ENCODE assay signal across 8 cellular contexts in the genomic region with DNA sequence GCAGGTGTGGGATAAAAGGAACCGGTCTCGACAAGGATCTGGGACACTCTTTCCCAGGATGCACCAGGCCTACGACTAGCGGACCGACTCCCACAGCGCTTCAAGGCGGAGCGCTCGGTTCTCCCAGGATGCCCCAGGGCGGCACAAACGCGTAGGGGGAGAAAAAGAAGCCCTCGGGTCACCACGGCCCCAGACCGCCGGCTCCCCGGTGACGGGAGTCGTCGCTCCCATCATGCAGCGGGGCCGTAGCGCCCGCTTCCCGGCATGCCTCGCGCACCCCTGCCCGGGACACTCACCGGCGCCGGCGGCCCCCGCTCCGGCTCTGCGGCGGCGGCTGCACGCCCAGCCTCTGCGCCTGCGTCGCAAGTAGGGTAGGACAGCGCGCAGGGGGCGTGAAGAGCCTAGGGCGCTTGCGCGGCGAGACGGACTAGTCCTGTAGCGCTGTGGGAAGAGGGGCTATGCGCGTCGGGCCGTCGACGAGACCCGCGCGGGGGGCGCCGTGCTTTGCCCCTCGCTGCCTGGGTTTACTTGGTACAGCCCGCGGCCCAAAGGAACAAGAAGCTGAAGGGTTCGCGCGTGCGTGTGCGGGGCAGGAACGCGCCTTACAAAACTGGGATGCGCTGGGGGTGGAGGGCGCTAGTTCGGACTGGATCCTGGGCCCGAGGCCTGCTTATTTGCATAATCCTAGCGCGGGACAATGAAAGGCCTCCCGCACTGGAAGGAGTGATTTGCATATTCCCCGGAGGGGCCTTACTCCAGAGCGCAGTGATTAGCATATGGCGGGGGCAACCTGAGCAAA. TPM values are rescaled to one million over a fixed set of nuclear protein-coding genes. Genes with fewer than 3 reads are reported as not detected.
DNase-seq lines count a peak whose midpoint lies in the region; ATAC-seq and TF ChIP-seq lines count a peak whose summit lies in the region.

A gene with protein sequence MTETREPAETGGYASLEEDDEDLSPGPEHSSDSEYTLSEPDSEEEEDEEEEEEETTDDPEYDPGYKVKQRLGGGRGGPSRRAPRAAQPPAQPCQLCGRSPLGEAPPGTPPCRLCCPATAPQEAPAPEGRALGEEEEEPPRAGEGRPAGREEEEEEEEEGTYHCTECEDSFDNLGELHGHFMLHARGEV (minus strand): TSS at position 368 of the 799 bp plus-strand sequence. CDS start 5,325 bp downstream, outside the sequence.

- POLR2A ChIA-PET in BJ (lab: Charles Lee), result no interaction called here

- peak within 1 kb of the TSS; percentile 86 for H3K4me3 ChIP-seq in BJ (ENCODE audit: low read depth, low read length)

- CTCF ChIA-PET in BJ (lab: Yijun Ruan, JAX), result no interaction called here

- peak; percentile 82 for ATAC-seq in HG03439 (IDR thresholded peaks at IDR 0.05; ENCODE audit: unreplicated experiment)

- H3K27me3 ChIP-seq in BJ (ENCODE audit: control insufficient read depth, insufficient read depth, low read length), result no peaks in the 10 kb centered on the region

- DNase-seq in BJ (ENCODE audit: low read depth) (peak; percentile 38), GM19238 (ENCODE audit: insufficient read length, low spot score) (peak; percentile 90), NCI-H524 treated with DMSO at 0.1 percent for 48 hours (lab: John Stamatoyannopoulos, UW) (peak; percentile 72), cortex of kidney (lab: John Stamatoyannopoulos, UW) (peak; percentile 67), left kidney (ENCODE audit: low read depth, low spot score) (peak; percentile 98)
- peak; percentile 80 for DNase-seq in activated CD4-positive, alpha-beta T cell treated with anti-CD3 and anti-CD28 coated beads, Interleukin-2, amount 50 U/mL, for 1 hour
- DNase-seq in stimulated activated CD4-positive, alpha-beta T cell treated with anti-CD3 and anti-CD28 coated beads, Interleukin-1b, Interleukin-23, amount 100 ng/mL, for 48 hours, result peak; percentile 90

- H3K36me3 ChIP-seq in BJ (ENCODE audit: control insufficient read depth, insufficient read depth, low read length), result no peaks in the 10 kb centered on the region

- no peak for TF ChIP-seq CTCF in BJ (IDR thresholded peaks at IDR 0.05; ENCODE audit: insufficient read depth, low read depth, low read length)

RNA-seq across cellular contexts. Expression of the gene that starts here (rescaled TPM):
- 24.4 and 34.0 TPM in 2 replicates for polyA plus RNA-seq in BJ (2011; rRNA removed)
- polyA minus RNA-seq in BJ (2011; rRNA and poly(A)+ RNA removed), result 4.4 and 6.1 TPM in 2 replicates

Comparison
In these comparisons a context has a peak if more than half of its experiments do, and no peak if none do; other contexts are left out.
1. Peak in every context shown above with its lines: DNase-seq, ATAC-seq and H3K4me3 ChIP-seq.
2. DNase-seq: peak in every context shown above with its lines; median percentile 98 in left kidney; 90 in GM19238; 90 in stimulated activated CD4-positive, alpha-beta T cell treated with anti-CD3 and anti-CD28 coated beads, Interleukin-1b, Interleukin-23, amount 100 ng/mL, for 48 hours; 80 in activated CD4-positive, alpha-beta T cell treated with anti-CD3 and anti-CD28 coated beads, Interleukin-2, amount 50 U/mL, for 1 hour; 72 in NCI-H524 treated with DMSO at 0.1 percent for 48 hours; 67 in cortex of kidney; 38 in BJ.